Comparison of ENCODE assay signal across 10 cellular contexts in genomic region chr20:64145458-64146300, GRCh38. TPM values are rescaled to one million over a fixed set of nuclear protein-coding genes. Genes with fewer than 3 reads are reported as not detected.
DNase-seq lines count a peak whose midpoint lies in the region; ATAC-seq and TF ChIP-seq lines count a peak whose summit lies in the region.
"Had no signal": no experiment of that assay in that cellular context is flagged by ENCODE, and none has a peak within 500 bp of the region (broad histone marks: within the 10 kb centered on the region; RNA-seq: fewer than 3 reads in every experiment).

No MANE protein-coding gene starts in this region.

- H3K4me2 ChIP-seq in Loucy (ENCODE audit: low read depth, low read length, poor library complexity, severe bottlenecking) = no peak overlapping the region

- no peaks in the 10 kb centered on the region for H3K9me2 ChIP-seq in Loucy (replicated peaks; ENCODE audit: low read depth, low read length)

- no peaks in the 10 kb centered on the region; the same call in 1 of the 2 replicates for H3F3A ChIP-seq in Loucy (ENCODE audit: low read depth)

- H3K4me1 ChIP-seq in Loucy (ENCODE audit: insufficient read depth, low read length, poor library complexity, severe bottlenecking) = peaks cover 11% of the 10 kb centered on the region

- H3K79me2 ChIP-seq in Loucy (ENCODE audit: insufficient read depth, low read length) = no peaks in the 10 kb centered on the region

- H3K9ac ChIP-seq in Loucy (ENCODE audit: low read depth, low read length, poor library complexity, severe bottlenecking) = no peak overlapping the region

- TF ChIP-seq CTCF in Loucy (conservative IDR thresholded peaks at IDR 0.05; ENCODE audit: low read length) (peak; percentile 50), epithelial cell of proximal tubule (conservative IDR thresholded peaks at IDR 0.05; ENCODE audit: low read depth, low read length) (peak; percentile 27)

- peak; percentile 29 for DNase-seq in stimulated activated CD4-positive, alpha-beta T cell treated with anti-CD3 and anti-CD28 coated beads, Interleukin-15, amount 100 ng/mL, for 24 hours
- no peak for DNase-seq in stimulated activated CD4-positive, alpha-beta T cell treated with anti-CD3 and anti-CD28 coated beads, Interleukin-4, amount 100 ng/mL, for 4 hours
- DNase-seq in epithelial cell of proximal tubule (ENCODE audit: low read depth) = no peak
- no peak for DNase-seq in glomerular visceral epithelial cell (ENCODE audit: extremely low spot score)
- no peak for DNase-seq in amygdala (lab: John Stamatoyannopoulos, UW)
- DNase-seq: CD4-positive, alpha-beta memory T cell; naive thymus-derived CD8-positive, alpha-beta T cell had no signal

- no peaks in the 10 kb centered on the region for H3K36me3 ChIP-seq in Loucy (ENCODE audit: insufficient read depth, low read length)

- H3K27me3 ChIP-seq in Loucy (ENCODE audit: insufficient read depth, low read length, poor library complexity, severe bottlenecking) = no peaks in the 10 kb centered on the region

- H3K9me3 ChIP-seq in Loucy (ENCODE audit: insufficient read depth, low read depth, low read length) = peaks cover 49% of the 10 kb centered on the region; the same call in 1 of the 2 replicates

- no peak overlapping the region for H3K4me3 ChIP-seq in Loucy (ENCODE audit: low read length, poor library complexity, severe bottlenecking)
- H3K4me3 ChIP-seq in epithelial cell of proximal tubule (ENCODE audit: low read depth, low read length) = no peak overlapping the region

- H4K20me1 ChIP-seq in Loucy (ENCODE audit: insufficient read depth, low read length, poor library complexity, severe bottlenecking) = no peaks in the 10 kb centered on the region

- H2AFZ ChIP-seq in Loucy (ENCODE audit: low read length) = no peak overlapping the region

- ATAC-seq in HG03196 (IDR thresholded peaks at IDR 0.05; ENCODE audit: unreplicated experiment) = no peak
- ATAC-seq in GM19023 (IDR thresholded peaks at IDR 0.05; ENCODE audit: unreplicated experiment) = no peak
- ATAC-seq: naive thymus-derived CD8-positive, alpha-beta T cell had no signal

RNA-seq across cellular contexts. Expression of gene MYT1, which starts 18.6 kb away (rescaled TPM):
- total RNA-seq in epithelial cell of proximal tubule = not detected in 2 replicates
- total RNA-seq: CD4-positive, alpha-beta memory T cell; naive thymus-derived CD8-positive, alpha-beta T cell had no signal

RNA-seq across cellular contexts. Expression of gene NPBWR2, which starts 38.3 kb away (rescaled TPM):
- total RNA-seq in epithelial cell of proximal tubule = not detected in 2 replicates
- total RNA-seq: CD4-positive, alpha-beta memory T cell; naive thymus-derived CD8-positive, alpha-beta T cell had no signal
